ENCODE assay signal across 1 cellular context in genomic region chr7:76281006-76281705, GRCh38.
TF ChIP-seq lines count a peak whose summit lies in the region.

No MANE protein-coding gene starts in this region.

TF ChIP-seq in K562, 482 proteins besides CTCF, POLR2A, EP300 and RAD21 (continued from another document and continues in another):
- TF ChIP-seq KAT8 (IDR thresholded peaks at IDR 0.05; ENCODE audit: low read depth): no peak
- no peak for TF ChIP-seq RBFOX2 (IDR thresholded peaks at IDR 0.05; ENCODE audit: low read depth, low read length)
- TF ChIP-seq ZNF318 (IDR thresholded peaks at IDR 0.05; ENCODE audit: borderline replicate concordance in 1 of 2, low read depth in 1 of 2): 0 out of 4 replicates have a peak, but pooled peaks of 1 of the 2 experiments have one; percentile 31
- no peak for TF ChIP-seq HNRNPL (IDR thresholded peaks at IDR 0.05; ENCODE audit: low read depth, low read length)
- TF ChIP-seq LARP7 (IDR thresholded peaks at IDR 0.05): peak; percentile 92; the same call in 1 of the 2 replicates
- TF ChIP-seq RB1 (IDR thresholded peaks at IDR 0.05; ENCODE audit: low read depth): 0 out of 2 replicates have a peak, but pooled peaks have one; percentile 39
- TF ChIP-seq ZNF174 (CRISPR knock-in tag; IDR thresholded peaks at IDR 0.05): no peak
- TF ChIP-seq MEF2A (IDR thresholded peaks at IDR 0.05; ENCODE audit: control insufficient read depth, low read depth, low read length): no peak
- no peak for TF ChIP-seq NCOR1 (IDR thresholded peaks at IDR 0.05)
- peak; percentile 66 for TF ChIP-seq ZNF280A (IDR thresholded peaks at IDR 0.05; ENCODE audit: low read depth, partially characterized antibody)
- TF ChIP-seq TAF9B (IDR thresholded peaks at IDR 0.05; ENCODE audit: partially characterized antibody): no peak
- TF ChIP-seq CTCFL (IDR thresholded peaks at IDR 0.05; ENCODE audit: borderline replicate concordance, insufficient read depth, low read depth, low read length, poor library complexity, severe bottlenecking): no peak
- TF ChIP-seq MAFF (IDR thresholded peaks at IDR 0.05; ENCODE audit: low read length): no peak
- 0 out of 2 replicates have a peak, but pooled peaks have one; percentile 28 for TF ChIP-seq TAF7 (tag; IDR thresholded peaks at IDR 0.05)
- TF ChIP-seq POLR2G (IDR thresholded peaks at IDR 0.05; ENCODE audit: low read depth, low read length): no peak
- TF ChIP-seq RHOXF2B (CRISPR knock-in tag; conservative IDR thresholded peaks at IDR 0.05): no peak
- 0 out of 2 replicates have a peak, but pooled peaks have one; percentile 37 for TF ChIP-seq NFRKB (IDR thresholded peaks at IDR 0.05; ENCODE audit: low read depth)
- no peak for TF ChIP-seq ZNF408 (CRISPR knock-in tag; IDR thresholded peaks at IDR 0.05; ENCODE audit: low read depth)
- no peak for TF ChIP-seq XRCC5 (IDR thresholded peaks at IDR 0.05; ENCODE audit: low read depth, low read length)
- TF ChIP-seq ZNF551 (CRISPR knock-in tag; IDR thresholded peaks at IDR 0.05): no peak
- TF ChIP-seq ZNF695 (CRISPR knock-in tag; IDR thresholded peaks at IDR 0.05): no peak
- peak; percentile 55; the same call in 1 of the 2 replicates for TF ChIP-seq HDAC2 (IDR thresholded peaks at IDR 0.05)
- TF ChIP-seq POLR2AphosphoS2 (IDR thresholded peaks at IDR 0.05; ENCODE audit: low read length): no peak
- no peak for TF ChIP-seq SRSF9 (IDR thresholded peaks at IDR 0.05; ENCODE audit: borderline replicate concordance, low read depth, low read length)
- TF ChIP-seq NFIC (IDR thresholded peaks at IDR 0.05): peak; percentile 51; the same call in 1 of the 2 replicates
- no peak for TF ChIP-seq ZNF75A (CRISPR knock-in tag; IDR thresholded peaks at IDR 0.05)
- no peak for TF ChIP-seq E4F1 (CRISPR knock-in tag; IDR thresholded peaks at IDR 0.05; ENCODE audit: borderline replicate concordance)
- TF ChIP-seq PHB2 (IDR thresholded peaks at IDR 0.05; ENCODE audit: low read depth): peak; percentile 49; the same call in 1 of the 2 replicates
- TF ChIP-seq MLX (CRISPR knock-in tag; conservative IDR thresholded peaks at IDR 0.05): no peak
- TF ChIP-seq KDM1A (IDR thresholded peaks at IDR 0.05): peak; percentile 5 to 28; a peak in 1 of 4 replicates
- TF ChIP-seq NKRF (IDR thresholded peaks at IDR 0.05; ENCODE audit: borderline replicate concordance): peak; percentile 73; the same call in 1 of the 2 replicates
- peak; percentile 41; the same call in 1 of the 2 replicates for TF ChIP-seq ARID2 (IDR thresholded peaks at IDR 0.05)
- peak; percentile 69 for TF ChIP-seq EHMT2 (IDR thresholded peaks at IDR 0.05)
- TF ChIP-seq ZNF253 (CRISPR knock-in tag; conservative IDR thresholded peaks at IDR 0.05): no peak
- no peak for TF ChIP-seq PREB (CRISPR knock-in tag; IDR thresholded peaks at IDR 0.05)
- TF ChIP-seq TFAM (CRISPR knock-in tag; conservative IDR thresholded peaks at IDR 0.05): no peak
- TF ChIP-seq PRMT5 (CRISPR knock-in tag; IDR thresholded peaks at IDR 0.05): no peak
- TF ChIP-seq THAP7 (CRISPR knock-in tag; IDR thresholded peaks at IDR 0.05): no peak
